ENCODE assay signal across 10 cellular contexts in genomic region chr7:71131753-71132520, GRCh38.
DNase-seq lines count a peak whose midpoint lies in the region; ATAC-seq and TF ChIP-seq lines count a peak whose summit lies in the region.
"Had no signal": no experiment of that assay in that cellular context is flagged by ENCODE, and none has a peak within 500 bp of the region (broad histone marks: within the 10 kb centered on the region; RNA-seq: fewer than 3 reads in every experiment).

GALNT17 (plus strand) TSS chr7:71132144.

- H3K4me3 ChIP-seq in adipocyte (ENCODE audit: low read length) (peak within 1 kb of the TSS; percentile 80), iPS-11a (ENCODE audit: low read depth, low read length) (peak within 1 kb of the TSS; percentile 75), retinal pigment epithelial cell (ENCODE audit: low read length) (peak within 1 kb of the TSS; percentile 22)

- DNase-seq in D341Med (ENCODE audit: low spot score) (peak; percentile 81), adipocyte (ENCODE audit: low read depth) (no peak), retinal pigment epithelial cell (ENCODE audit: low read depth) (no peak), T-helper 1 cell (no peak)
- no peak for DNase-seq in central memory CD4-positive, alpha-beta T cell
- DNase-seq: Calu3, NCI-H446 treated with DMSO at 0.1 percent for 48 hours had no signal

- peaks cover 3% of the 10 kb centered on the region for H3K4me1 ChIP-seq in adipocyte (ENCODE audit: control insufficient read depth, insufficient read depth, low read length)

- H3K36me3 ChIP-seq in adipocyte (ENCODE audit: control insufficient read depth, insufficient read depth, low read length, severe bottlenecking) = no peaks in the 10 kb centered on the region

- peak within 1 kb of the TSS; percentile 58 for H3K9ac ChIP-seq in adipocyte (ENCODE audit: low read length)

- peaks cover 19% of the 10 kb centered on the region for H3K27me3 ChIP-seq in adipocyte (replicated peaks; ENCODE audit: control insufficient read depth, insufficient read depth, low read length)

- H3K9me3 ChIP-seq in adipocyte (ENCODE audit: control insufficient read depth, low read length) = no peaks in the 10 kb centered on the region

- ATAC-seq in GM19035 (IDR thresholded peaks at IDR 0.05; ENCODE audit: unreplicated experiment) (no peak), HG03439 (IDR thresholded peaks at IDR 0.05; ENCODE audit: unreplicated experiment) (no peak)

- no peak for TF ChIP-seq CTCF in retinal pigment epithelial cell (conservative IDR thresholded peaks at IDR 0.05; ENCODE audit: low read depth, low read length)

Comparison
In these comparisons a context has a peak if more than half of its experiments do, and no peak if none do; other contexts are left out.
1. H3K4me3 ChIP-seq: peak in every context shown above with its lines; median percentile 80 in adipocyte; 75 in iPS-11a; 22 in retinal pigment epithelial cell.